In genomic region chr10:108360187-108360586, GRCh38 we compare ENCODE assay signal across 20 cellular contexts.
DNase-seq lines count a peak whose midpoint lies in the region; ATAC-seq, FAIRE-seq and TF ChIP-seq lines count a peak whose summit lies in the region.
"Had no signal": no experiment of that assay in that cellular context is flagged by ENCODE, and none has a peak within 500 bp of the region (broad histone marks: within the 10 kb centered on the region; RNA-seq: fewer than 3 reads in every experiment).

No MANE protein-coding gene starts in this region.

- H3K4me1 ChIP-seq in GM12878 (ENCODE audit: control insufficient read depth, insufficient read depth, low read length) = no peaks in the 10 kb centered on the region
- H3K4me1 ChIP-seq: BLaER1 treated with 17β-estradiol and CSF1 and Interleukin-3, amounts not matched to agents 10 nM and 100 nM; transverse colon had no signal

- peak; percentile 47 to 53; a peak in 2 of 4 replicates for TF ChIP-seq EP300 in GM12878 (IDR thresholded peaks at IDR 0.05; ENCODE audit: borderline replicate concordance in 1 of 2, control insufficient read depth in 1 of 2, low read depth in 2 of 2, low read length in 2 of 2)

- FAIRE-seq in GM12878 (lab: Jason Lieb, UNC) = no peak

- H4K20me1 ChIP-seq in GM12878 (ENCODE audit: control insufficient read depth, insufficient read depth) = no peaks in the 10 kb centered on the region
- H4K20me1 ChIP-seq: BLaER1 treated with 17β-estradiol and CSF1 and Interleukin-3, amounts not matched to agents 10 nM and 100 nM had no signal

- TF ChIP-seq CTCF in GM12878 (IDR thresholded peaks at IDR 0.05 in 2 of 3, conservative IDR thresholded peaks at IDR 0.05 in 1 of 3; ENCODE audit: control insufficient read depth in 2 of 3, extremely low read depth in 1 of 3, insufficient read depth in 1 of 3, low read depth in 3 of 3, low read length in 3 of 3) = no peak

- TF ChIP-seq RAD21 in GM12878 (IDR thresholded peaks at IDR 0.05; ENCODE audit: insufficient read depth, low read depth, low read length) = no peak

- CTCF ChIA-PET in GM12878 (lab: Yijun Ruan, JAX) = interaction anchor here (0.7 kb wide), 1 partner anchor 393 kb away, joined by 3 read pairs; no protein-coding TSS in a partner anchor

- SMC1A ChIA-PET in GM12878 (lab: Charles Lee; ENCODE audit: uncharacterized antibody, unreplicated experiment) = interaction anchor here (0.6 kb wide), 1 partner anchor 1656 kb away, joined by 3 read pairs; no protein-coding TSS in a partner anchor

- 2% methylated on average over 2 of the region's 2 CpGs for WGBS in GM12878 (ENCODE audit: insufficient coverage, insufficient replicate concordance, low lambda C conversion rate, missing lambda C conversion rate)

- H3K4me3 ChIP-seq in GM12878 = no peak overlapping the region
- H3K4me3 ChIP-seq: BLaER1 treated with 17β-estradiol and CSF1 and Interleukin-3, amounts not matched to agents 10 nM and 100 nM; mucosa of descending colon; transverse colon had no signal

- H3K36me3 ChIP-seq in GM12878 (ENCODE audit: control insufficient read depth in 2 of 2, insufficient read depth in 2 of 2, low read length in 1 of 2) = no peaks in the 10 kb centered on the region
- H3K36me3 ChIP-seq: BLaER1 treated with 17β-estradiol and CSF1 and Interleukin-3, amounts not matched to agents 10 nM and 100 nM; transverse colon had no signal

- H3K9me3 ChIP-seq in GM12878 (replicated peaks; ENCODE audit: control insufficient read depth, insufficient read depth, low read length) = no peaks in the 10 kb centered on the region
- H3K9me3 ChIP-seq: BLaER1 treated with 17β-estradiol and CSF1 and Interleukin-3, amounts not matched to agents 10 nM and 100 nM; mucosa of descending colon; transverse colon had no signal

- intact Hi-C loops in GM12878 (cut with micrococcal nuclease; ENCODE audit: unreplicated experiment) = loop anchor here (2.0 kb wide), 1 partner anchor 185 kb away; no protein-coding TSS in a partner anchor

- H3K4me2 ChIP-seq in GM12878 (ENCODE audit: control insufficient read depth, insufficient read depth) = no peak overlapping the region
- H3K4me2 ChIP-seq: BLaER1 treated with 17β-estradiol and CSF1 and Interleukin-3, amounts not matched to agents 10 nM and 100 nM had no signal

- no peak for TF ChIP-seq POLR2A in GM12878 (IDR thresholded peaks at IDR 0.05; ENCODE audit: low read depth, low read length)

- POLR2A ChIA-PET in GM12878 (lab: Charles Lee) = no interaction called here

- no TSS peak for BruUV-seq in GM12878 (replicated peaks; lab: Mats Ljungman, UMichigan)

- H2AFZ ChIP-seq in GM12878 (ENCODE audit: control insufficient read depth, low read depth, low read length) = no peak overlapping the region

- no peak overlapping the region for H3K27ac ChIP-seq in GM12878 (ENCODE audit: control insufficient read depth, insufficient read depth)
- H3K27ac ChIP-seq: 22Rv1; BLaER1 treated with 17β-estradiol and CSF1 and Interleukin-3, amounts not matched to agents 10 nM and 100 nM; transverse colon had no signal

- in situ Hi-C loops in GM12878 (cut with MboI) = no loop called here

- ATAC-seq in GM12878 = peak; percentile 77
- ATAC-seq: left lobe of liver, mucosa of descending colon had no signal

- RAD21 ChIA-PET in GM12878 (lab: Charles Lee; ENCODE audit: unreplicated experiment) = no interaction called here

- H3K9ac ChIP-seq in GM12878 (ENCODE audit: control insufficient read depth, insufficient read depth, low read length) = no peak overlapping the region
- H3K9ac ChIP-seq: BLaER1 treated with 17β-estradiol and CSF1 and Interleukin-3, amounts not matched to agents 10 nM and 100 nM had no signal

- no peaks in the 10 kb centered on the region for H3K79me2 ChIP-seq in GM12878 (ENCODE audit: control insufficient read depth, insufficient read depth, low read length)

- DNase-seq in DMS53 (lab: John Stamatoyannopoulos, UW) = peak; percentile 58
- no peak for DNase-seq in DMS53 treated with DMSO at 0.1 percent for 48 hours (lab: John Stamatoyannopoulos, UW; ENCODE audit: unreplicated experiment)
- DNase-seq in M059J (ENCODE audit: low read depth) = peak; percentile 87
- DNase-seq in GM12878 (ENCODE audit: low read depth, low spot score) = no peak
- DNase-seq in renal cortical epithelial cell (ENCODE audit: low read depth) = peak; percentile 89
- no peak for DNase-seq in NCI-H1417 (lab: John Stamatoyannopoulos, UW)
- no peak for DNase-seq in activated naive CD4-positive, alpha-beta T cell treated with anti-CD3 and anti-CD28 coated beads, Interleukin-2, amount 50 U/mL, for 16 hours
- no peak for DNase-seq in NCI-H1930 (lab: John Stamatoyannopoulos, UW)
- DNase-seq: caudate nucleus; DMS153; foreskin melanocyte; NCI-H2081 treated with DMSO at 0.1 percent for 48 hours; NCI-H510A treated with DMSO at 0.1 percent for 48 hours; stimulated activated CD4-positive, alpha-beta T cell treated with anti-CD3 and anti-CD28 coated beads, Interleukin-12 subunit alpha, Interleukin-12 subunit beta, amount 100 ng/mL, for 4 hours; stimulated activated naive CD4-positive, alpha-beta T cell; transverse colon had no signal

- no peaks in the 10 kb centered on the region for H3K27me3 ChIP-seq in GM12878 (replicated peaks in 1 of 2; ENCODE audit: control insufficient read depth in 2 of 2, insufficient read depth in 2 of 2, low read length in 1 of 2)
- H3K27me3 ChIP-seq: BLaER1 treated with 17β-estradiol and CSF1 and Interleukin-3, amounts not matched to agents 10 nM and 100 nM; transverse colon had no signal

TF ChIP-seq in GM12878, 131 proteins besides CTCF, POLR2A, EP300 and RAD21 (continues in another document):
- TF ChIP-seq SREBF1 (IDR thresholded peaks at IDR 0.05; ENCODE audit: low read length) (no peak), KLF5 (IDR thresholded peaks at IDR 0.05; ENCODE audit: partially characterized antibody) (no peak), SIX5 (IDR thresholded peaks at IDR 0.05; ENCODE audit: low read depth, low read length, severe bottlenecking) (no peak), IKZF1 (conservative IDR thresholded peaks at IDR 0.05) (peak; percentile 41; the same call in 1 of the 2 replicates), MEF2B (IDR thresholded peaks at IDR 0.05; ENCODE audit: partially characterized antibody, poor library complexity, severe bottlenecking) (peak; percentile 34), IKZF2 (IDR thresholded peaks at IDR 0.05) (peak in 1 of 2 experiments; percentile 39; a peak in 1 of 4 replicates), BHLHE40 (IDR thresholded peaks at IDR 0.05; ENCODE audit: borderline replicate concordance in 1 of 2, low read depth in 2 of 2, low read length in 1 of 2) (peak; percentile 33 to 67; a peak in 2 of 4 replicates), NBN (IDR thresholded peaks at IDR 0.05) (0 out of 2 replicates have a peak, but pooled peaks have one; percentile 40), BMI1 (IDR thresholded peaks at IDR 0.05; ENCODE audit: borderline replicate concordance) (0 out of 2 replicates have a peak, but pooled peaks have one; percentile 15), ELK1 (IDR thresholded peaks at IDR 0.05; ENCODE audit: low read depth, low read length) (no peak), CEBPZ (IDR thresholded peaks at IDR 0.05; ENCODE audit: low read depth, low read length) (no peak), NR2C1 (IDR thresholded peaks at IDR 0.05) (no peak), MLLT1 (IDR thresholded peaks at IDR 0.05) (peak; percentile 30; the same call in 1 of the 2 replicates), NFXL1 (IDR thresholded peaks at IDR 0.05; ENCODE audit: borderline replicate concordance) (no peak)

Comparison
In these comparisons a context has a peak if more than half of its experiments do, and no peak if none do; other contexts are left out.
1. DNase-seq: peak in DMS53 (single experiment), M059J (single experiment) and renal cortical epithelial cell (single experiment); none in DMS53 treated with DMSO at 0.1 percent for 48 hours (single experiment), GM12878 (single experiment), NCI-H1417 (0 of 3), activated naive CD4-positive, alpha-beta T cell treated with anti-CD3 and anti-CD28 coated beads, Interleukin-2, amount 50 U/mL, for 16 hours (single experiment) and NCI-H1930 (0 of 2).